17 cellular contexts compared by ENCODE assay signal in the genomic region with DNA sequence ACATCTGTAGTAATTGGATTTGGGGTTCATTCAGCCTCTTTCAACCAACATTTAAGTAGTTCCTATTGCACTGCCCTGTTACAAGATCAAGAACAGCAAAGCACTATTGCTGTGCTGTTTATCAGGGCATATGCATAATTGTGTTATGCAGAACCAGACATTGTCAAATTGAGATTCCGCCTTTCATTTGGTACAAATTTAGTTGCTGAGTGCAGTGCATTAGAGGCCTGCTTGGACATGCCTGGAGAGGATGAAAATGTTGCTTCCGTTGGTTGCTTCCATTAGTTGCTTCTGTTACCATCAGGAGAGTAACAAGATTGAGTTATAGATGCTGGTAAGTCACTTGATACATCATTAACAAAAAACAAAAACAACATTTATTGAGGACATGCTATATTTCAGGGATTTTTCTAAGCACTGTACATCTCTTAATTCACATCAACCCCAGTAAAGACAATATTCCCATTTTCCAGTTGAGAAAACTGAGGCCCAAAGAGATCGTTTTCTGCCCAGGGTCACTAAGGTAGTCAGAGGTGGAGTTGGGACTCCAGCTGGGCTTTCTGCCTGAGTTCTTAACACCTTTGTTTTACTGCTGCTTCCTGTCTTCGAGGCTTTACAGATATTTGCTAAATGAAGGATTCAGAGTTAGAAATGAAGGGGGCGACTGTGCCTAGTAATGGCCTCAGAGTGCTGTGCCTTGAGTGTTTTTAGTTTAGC.
DNase-seq lines count a peak whose midpoint lies in the region; ATAC-seq and TF ChIP-seq lines count a peak whose summit lies in the region.
"Had no signal": no experiment of that assay in that cellular context is flagged by ENCODE, and none has a peak within 500 bp of the region (broad histone marks: within the 10 kb centered on the region; RNA-seq: fewer than 3 reads in every experiment).

No MANE protein-coding gene starts in this region.

- TF ChIP-seq CTCF in GM23338 (conservative IDR thresholded peaks at IDR 0.05; ENCODE audit: low read depth in 2 of 2) (no peak), activated B cell treated with CpG ODN at 0.5 μM for 24 hours (IDR thresholded peaks at IDR 0.05) (no peak)

- no peaks in the 10 kb centered on the region for H3K9me2 ChIP-seq in GM23338 (ENCODE audit: insufficient read depth)

- no peak for ATAC-seq in GM23338
- ATAC-seq in activated B cell treated with CpG ODN at 0.5 μM for 24 hours (ENCODE audit: low read depth), result no peak
- no peak for ATAC-seq in GM21825 (IDR thresholded peaks at IDR 0.05; ENCODE audit: unreplicated experiment)
- ATAC-seq in GM21576 (IDR thresholded peaks at IDR 0.05; ENCODE audit: unreplicated experiment), result no peak
- ATAC-seq: PC-3 had no signal

- H3K4me1 ChIP-seq in GM23338 (ENCODE audit: insufficient read depth), result peaks cover 4% of the 10 kb centered on the region; the same call in 1 of the 2 replicates

- no peak overlapping the region for H3K4me3 ChIP-seq in GM23338
- H3K4me3 ChIP-seq: coronary artery, ovary, spleen, thyroid gland had no signal

- H2AFZ ChIP-seq in GM23338, result no peak overlapping the region

- DNase-seq in NCI-H1436 (lab: John Stamatoyannopoulos, UW) (peak; percentile 36), NCI-H1436 treated with DMSO at 0.1 percent for 48 hours (lab: John Stamatoyannopoulos, UW) (no peak), GM23338 (ENCODE audit: low spot score) (peak; percentile 43), activated B cell treated with CpG ODN at 0.5 μM for 24 hours (no peak), left kidney (ENCODE audit: low read depth, low spot score) (peak; percentile 34)
- no peak for DNase-seq in central memory CD4-positive, alpha-beta T cell
- DNase-seq: activated CD4-positive, alpha-beta T cell treated with anti-CD3 and anti-CD28 coated beads, Interleukin-2, amount 50 U/mL, for 48 hours; amniotic stem cell; mesenchymal stem cell; ovary; PC-3; spleen; thyroid gland had no signal

- peaks cover 6% of the 10 kb centered on the region for H3K27me3 Mint-ChIP-seq in GM23338 (ENCODE audit: insufficient read depth, low read depth, poor library complexity)
- H3K27me3 Mint-ChIP-seq in activated B cell treated with CpG ODN at 0.5 μM for 24 hours, result no peaks in the 10 kb centered on the region

- no peak overlapping the region for H3K4me2 ChIP-seq in GM23338

- peaks cover 55% of the 10 kb centered on the region for H3K79me2 ChIP-seq in GM23338 (replicated peaks; ENCODE audit: insufficient read depth)

- H3K36me3 ChIP-seq in GM23338 (ENCODE audit: insufficient read depth), result no peaks in the 10 kb centered on the region
- H3K36me3 ChIP-seq: ovary, thyroid gland had no signal

- no peaks in the 10 kb centered on the region for H3K27me3 ChIP-seq in GM23338 (ENCODE audit: insufficient read depth)
- H3K27me3 ChIP-seq: ovary, spleen, thyroid gland had no signal

- intact Hi-C loops in activated B cell treated with CpG ODN at 0.5 μM for 24 hours (cut with micrococcal nuclease), result loop anchor here (10.0 kb wide), 1 partner anchor 244 kb away; the partner anchor contains the start of gene HSP90AA1

- peaks cover 30% of the 10 kb centered on the region for H3K4me1 Mint-ChIP-seq in GM23338
- peaks cover 86% of the 10 kb centered on the region for H3K4me1 Mint-ChIP-seq in activated B cell treated with CpG ODN at 0.5 μM for 24 hours

- H4K20me1 ChIP-seq in GM23338 (replicated peaks; ENCODE audit: insufficient read depth), result peaks cover 42% of the 10 kb centered on the region

- H3K4me3 Mint-ChIP-seq in GM23338, result no peak overlapping the region
- no peak overlapping the region for H3K4me3 Mint-ChIP-seq in activated B cell treated with CpG ODN at 0.5 μM for 24 hours

- POLR2A ChIA-PET in activated B cell treated with CpG ODN at 0.5 μM for 24 hours (lab: Charles Lee), result interaction anchor here (1.0 to 2.3 kb wide), 8 partner anchors 14 to 133 kb away, joined by 3 to 11 read pairs (median 6); no protein-coding TSS in a partner anchor

- H3K36me3 Mint-ChIP-seq in GM23338 (ENCODE audit: low read depth) (no peaks in the 10 kb centered on the region), activated B cell treated with CpG ODN at 0.5 μM for 24 hours (ENCODE audit: low read depth) (peaks cover 36% of the 10 kb centered on the region)

- H3F3A ChIP-seq in GM23338 (replicated peaks; ENCODE audit: low read depth), result no peaks in the 10 kb centered on the region

- H3K27ac ChIP-seq in GM23338 (ENCODE audit: low read depth), result no peak overlapping the region
- H3K27ac ChIP-seq: 22Rv1, coronary artery, ovary had no signal

- H3K27ac Mint-ChIP-seq in GM23338, result no peak overlapping the region
- H3K27ac Mint-ChIP-seq in activated B cell treated with CpG ODN at 0.5 μM for 24 hours, result peak overlapping the region; percentile 89

- H3K9me3 Mint-ChIP-seq in GM23338 (no peaks in the 10 kb centered on the region), activated B cell treated with CpG ODN at 0.5 μM for 24 hours (no peaks in the 10 kb centered on the region)

- CTCF ChIA-PET in activated B cell treated with CpG ODN at 0.5 μM for 24 hours (lab: Charles Lee), result interaction anchor here (0.7 to 7.1 kb wide), 4 partner anchors 66 to 134 kb away, joined by 3 to 80 read pairs (median 3); no protein-coding TSS in a partner anchor

TF ChIP-seq in GM23338, 12 proteins besides CTCF, POLR2A, EP300 and RAD21 (continues in another document):
- TF ChIP-seq ZNF462 (CRISPR knock-in tag; IDR thresholded peaks at IDR 0.05), result no peak
- TF ChIP-seq JUNB (IDR thresholded peaks at IDR 0.05; ENCODE audit: unreplicated experiment), result no peak
- TF ChIP-seq ZNF114 (CRISPR knock-in tag; IDR thresholded peaks at IDR 0.05), result no peak
- no peak for TF ChIP-seq CREB1 (CRISPR knock-in tag; IDR thresholded peaks at IDR 0.05; ENCODE audit: low read depth)
- no peak for TF ChIP-seq ZNF331 (CRISPR knock-in tag; IDR thresholded peaks at IDR 0.05; ENCODE audit: low read depth)
- no peak for TF ChIP-seq STAT1 (IDR thresholded peaks at IDR 0.05; ENCODE audit: unreplicated experiment)
- no peak for TF ChIP-seq NANOG (IDR thresholded peaks at IDR 0.05; ENCODE audit: borderline replicate concordance)
- no peak for TF ChIP-seq POLR2AphosphoS5 (IDR thresholded peaks at IDR 0.05; ENCODE audit: low read depth)
- TF ChIP-seq EZH2phosphoT487 (IDR thresholded peaks at IDR 0.05; ENCODE audit: unreplicated experiment), result no peak
- TF ChIP-seq EZH2 (IDR thresholded peaks at IDR 0.05; ENCODE audit: low read depth, unreplicated experiment), result no peak

Comparison
In these comparisons a context has a peak if more than half of its experiments do, and no peak if none do; other contexts are left out.
1. DNase-seq: peak in NCI-H1436 (single experiment), GM23338 (single experiment) and left kidney (single experiment); none in NCI-H1436 treated with DMSO at 0.1 percent for 48 hours (single experiment), activated B cell treated with CpG ODN at 0.5 μM for 24 hours (single experiment) and central memory CD4-positive, alpha-beta T cell (single experiment).